23 cellular contexts compared by ENCODE assay signal in genomic region chr1:174836543-174836942, GRCh38.
"Had no signal": no experiment of that assay in that cellular context is flagged by ENCODE, and none has a peak within 500 bp of the region (broad histone marks: within the 10 kb centered on the region; RNA-seq: fewer than 3 reads in every experiment).

No MANE protein-coding gene starts in this region.

- H3K36me3 ChIP-seq: breast epithelium, sigmoid colon, thoracic aorta, upper lobe of left lung had no signal

- H3K4me3 ChIP-seq: breast epithelium, hepatocyte, sigmoid colon, thoracic aorta, upper lobe of left lung had no signal

- H3K9me3 ChIP-seq: breast epithelium, sigmoid colon, thoracic aorta, upper lobe of left lung had no signal

- ATAC-seq: activated naive CD8-positive, alpha-beta T cell treated with anti-CD3 and anti-CD28 coated beads, Interleukin-2, amount 50 U/mL, for 24 hours; natural killer cell had no signal

- H3K27me3 ChIP-seq: breast epithelium, hepatocyte, sigmoid colon, upper lobe of left lung had no signal

- H3K4me1 ChIP-seq: breast epithelium, sigmoid colon, upper lobe of left lung had no signal

- DNase-seq: activated B cell treated with CpG ODN at 0.5 μM for 24 hours; activated CD4-positive, alpha-beta T cell treated with anti-CD3 and anti-CD28 coated beads for 4 hours; activated CD4-positive, alpha-beta T cell treated with anti-CD3 and anti-CD28 coated beads, Interleukin-2, amount 50 U/mL, for 48 hours; activated gamma-delta T cell; activated naive CD4-positive, alpha-beta T cell treated with anti-CD3 and anti-CD28 coated beads, Interleukin-2, amount 50 U/mL, for 16 hours; activated naive CD8-positive, alpha-beta T cell treated with anti-CD3 and anti-CD28 coated beads, Interleukin-2, amount 50 U/mL, for 24 hours; anterior cingulate cortex; cortex of kidney; endodermal cell; foreskin fibroblast; immature natural killer cell; kidney glomerular epithelial cell; midbrain; natural killer cell; sigmoid colon; stimulated activated CD4-positive, alpha-beta T cell treated with anti-CD3 and anti-CD28 coated beads, Interleukin-2, amount 100 ng/mL, for 48 hours; stimulated activated CD8-positive, alpha-beta memory T cell treated with anti-CD3 and anti-CD28 coated beads, Interleukin-4, amount 100 ng/mL, for 48 hours; stimulated activated naive CD4-positive, alpha-beta T cell; T-helper 9 cell; upper lobe of left lung had no signal
